In the genomic region with DNA sequence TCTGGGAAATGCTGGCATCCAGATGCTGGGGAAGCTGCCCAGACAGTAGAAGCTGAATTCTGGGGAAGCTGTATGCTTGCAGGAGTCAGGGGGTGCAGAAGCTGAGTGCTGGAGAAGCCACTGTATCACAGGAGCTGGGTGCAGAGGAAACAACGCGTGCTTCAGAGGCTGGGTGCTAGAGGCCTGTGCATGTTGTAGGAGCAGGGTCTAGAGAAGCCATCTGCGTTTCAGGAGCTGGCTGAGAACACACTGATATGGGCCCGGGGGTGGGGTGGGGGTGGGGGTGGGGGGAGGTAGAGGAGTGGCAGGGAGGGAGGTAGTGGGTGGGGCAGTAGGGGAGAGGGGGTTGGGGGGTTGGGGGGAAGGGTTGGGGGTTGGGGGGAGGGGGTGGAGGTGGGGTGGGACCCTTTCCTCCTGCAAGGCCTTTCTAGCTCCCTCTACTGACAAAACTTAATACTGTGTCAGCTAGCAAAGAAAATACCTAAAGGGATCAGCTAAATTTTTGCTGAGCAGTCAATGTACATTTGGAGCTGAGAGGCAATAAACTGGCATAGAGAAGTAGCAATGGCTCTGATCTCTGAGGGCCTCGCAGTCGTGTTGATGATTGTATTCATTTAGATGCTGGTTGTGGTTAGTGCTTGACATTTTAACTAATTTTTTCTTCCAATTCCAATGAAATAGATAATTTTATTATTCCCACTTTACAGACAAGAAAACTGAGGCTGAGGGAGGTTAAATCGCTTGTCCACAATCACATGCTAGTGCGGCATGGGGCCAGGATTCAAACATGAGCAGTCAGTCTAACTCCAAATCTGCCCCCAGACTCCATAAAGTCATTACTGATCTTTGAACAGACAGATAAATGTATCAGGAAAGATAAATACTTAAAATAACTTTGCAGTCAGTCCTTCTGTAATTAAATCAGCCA, we compare ENCODE assay signal across 1 cellular context.
TF ChIP-seq lines count a peak whose summit lies in the region.

No MANE protein-coding gene starts in this region.

TF ChIP-seq in SK-N-SH, 30 proteins besides CTCF, POLR2A, EP300 and RAD21 (continued from another document):
- TF ChIP-seq, protein P1, sequence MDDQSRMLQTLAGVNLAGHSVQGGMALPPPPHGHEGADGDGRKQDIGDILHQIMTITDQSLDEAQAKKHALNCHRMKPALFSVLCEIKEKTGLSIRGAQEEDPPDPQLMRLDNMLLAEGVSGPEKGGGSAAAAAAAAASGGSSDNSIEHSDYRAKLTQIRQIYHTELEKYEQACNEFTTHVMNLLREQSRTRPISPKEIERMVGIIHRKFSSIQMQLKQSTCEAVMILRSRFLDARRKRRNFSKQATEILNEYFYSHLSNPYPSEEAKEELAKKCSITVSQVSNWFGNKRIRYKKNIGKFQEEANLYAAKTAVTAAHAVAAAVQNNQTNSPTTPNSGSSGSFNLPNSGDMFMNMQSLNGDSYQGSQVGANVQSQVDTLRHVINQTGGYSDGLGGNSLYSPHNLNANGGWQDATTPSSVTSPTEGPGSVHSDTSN (IDR thresholded peaks at IDR 0.05): no peak
- no peak for TF ChIP-seq ELF1 (IDR thresholded peaks at IDR 0.05)
